In the genomic region with DNA sequence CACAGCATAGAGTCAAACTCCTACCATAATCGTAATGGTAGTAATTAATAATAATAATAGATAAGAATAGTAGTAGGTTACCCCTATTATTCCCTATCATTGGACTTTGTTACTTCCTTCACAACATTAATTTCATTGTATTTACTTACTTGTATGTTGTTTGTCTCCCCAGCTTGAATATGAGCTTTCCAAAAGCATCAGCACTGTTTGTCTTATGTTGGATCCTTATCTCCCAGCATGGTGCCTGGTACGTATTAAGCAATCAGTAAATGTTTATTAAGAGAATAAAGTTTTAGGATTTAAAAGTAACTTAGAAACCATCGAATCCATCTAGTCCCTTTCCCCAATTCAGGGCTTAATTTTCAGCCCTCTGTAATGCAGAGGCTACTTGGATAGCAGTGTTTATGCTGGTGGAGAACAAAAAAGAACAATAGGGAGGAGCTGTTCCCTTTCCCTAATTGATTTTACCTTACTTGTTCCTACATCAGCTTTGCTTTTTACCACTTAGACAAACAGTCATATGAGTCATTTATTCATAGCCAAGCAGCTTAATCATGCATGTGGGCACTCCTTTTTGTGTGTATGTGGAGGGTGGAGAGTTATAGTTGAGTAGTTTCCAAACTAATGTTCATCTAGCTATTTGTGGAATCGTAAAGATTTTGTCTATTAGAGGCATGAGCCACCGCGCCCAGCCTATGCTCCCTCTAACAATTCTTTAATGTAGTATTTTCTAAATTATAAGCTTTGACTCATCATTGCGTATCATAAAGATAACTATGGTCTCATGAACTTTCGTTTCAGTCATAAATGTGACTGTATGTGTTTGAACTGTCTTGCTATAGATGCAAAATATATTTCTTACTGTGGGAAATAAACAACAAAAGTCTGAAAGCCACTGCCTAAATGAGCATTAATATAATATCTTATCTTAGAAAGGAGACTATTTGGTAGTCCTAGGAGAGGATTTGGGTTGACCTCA, we compare ENCODE assay signal across 12 cellular contexts. TPM values are rescaled to one million over a fixed set of nuclear protein-coding genes. Genes with fewer than 3 reads are reported as not detected.
DNase-seq lines count a peak whose midpoint lies in the region; ATAC-seq, FAIRE-seq and TF ChIP-seq lines count a peak whose summit lies in the region.
"Had no signal": no experiment of that assay in that cellular context is flagged by ENCODE, and none has a peak within 500 bp of the region (broad histone marks: within the 10 kb centered on the region; RNA-seq: fewer than 3 reads in every experiment).

No MANE protein-coding gene starts in this region.

- H3K9me1 ChIP-seq in endothelial cell of umbilical vein (replicated peaks; ENCODE audit: control insufficient read depth, extremely low read depth, insufficient read depth, low read length): no peaks in the 10 kb centered on the region

- H3K27ac ChIP-seq in endothelial cell of umbilical vein (ENCODE audit: insufficient read depth, low read depth, low read length): no peak overlapping the region

- ATAC-seq in natural killer cell (no peak), GM19324 (IDR thresholded peaks at IDR 0.05; ENCODE audit: low FRiP score, unreplicated experiment) (no peak)

- no peak overlapping the region for H3K4me3 ChIP-seq in endothelial cell of umbilical vein (replicated peaks in 1 of 3; ENCODE audit: insufficient read depth in 1 of 3, low read depth in 1 of 3, low read length in 3 of 3)

- CTCF ChIA-PET in endothelial cell of umbilical vein (lab: Charles Lee): interaction anchor here (1.3 to 3.0 kb wide), 4 partner anchors 11 to 331 kb away, joined by 3 to 17 read pairs (median 3); no protein-coding TSS in a partner anchor

- H3K4me1 ChIP-seq in endothelial cell of umbilical vein (ENCODE audit: control insufficient read depth, extremely low read depth, insufficient read depth, low read length): no peaks in the 10 kb centered on the region

- no peak overlapping the region for H3K4me2 ChIP-seq in endothelial cell of umbilical vein (ENCODE audit: insufficient read depth, low read length)

- peak overlapping the region; percentile 5 for H3K27ac Mint-ChIP-seq in osteocyte (ENCODE audit: unreplicated experiment)
- H3K27ac Mint-ChIP-seq in natural killer cell: no peak overlapping the region

- no peaks in the 10 kb centered on the region for H3K27me3 ChIP-seq in endothelial cell of umbilical vein (ENCODE audit: control insufficient read depth in 2 of 2, insufficient read depth in 2 of 2, low read length in 2 of 2)

- DNase-seq in EH (ENCODE audit: low read depth): peak; percentile 86
- DNase-seq in NCI-H69 (lab: John Stamatoyannopoulos, UW): peak; percentile 55
- DNase-seq in endothelial cell of umbilical vein (ENCODE audit: low read depth, low spot score): no peak
- no peak for DNase-seq in osteocyte (ENCODE audit: extremely low spot score, unreplicated experiment)
- DNase-seq in natural killer cell: no peak
- no peak for DNase-seq in stimulated activated CD4-positive, alpha-beta T cell treated with anti-CD3 and anti-CD28 coated beads, Interleukin-2, amount 100 ng/mL, for 24 hours
- no peak for DNase-seq in GM19240 (ENCODE audit: insufficient read length, low spot score)
- DNase-seq: DMS 273 treated with DMSO at 0.1 percent for 48 hours, NCI-H345, nucleus accumbens had no signal

- H3K9ac ChIP-seq in endothelial cell of umbilical vein (replicated peaks; ENCODE audit: extremely low read depth, insufficient read depth, low read length): no peak overlapping the region

- no peaks in the 10 kb centered on the region for H3K9me3 ChIP-seq in endothelial cell of umbilical vein (replicated peaks; ENCODE audit: control insufficient read depth, insufficient read depth, low read length)

- H3K36me3 Mint-ChIP-seq in osteocyte (ENCODE audit: unreplicated experiment) (peaks cover 5% of the 10 kb centered on the region), natural killer cell (no peaks in the 10 kb centered on the region)

- dilution Hi-C loops in endothelial cell of umbilical vein (cut with MboI; ENCODE audit: extremely low pct_ligation_motif_present, low sequenced_read_pairs): no loop called here

- H3K4me1 Mint-ChIP-seq in osteocyte (ENCODE audit: unreplicated experiment) (peaks cover 12% of the 10 kb centered on the region), natural killer cell (no peaks in the 10 kb centered on the region)

- no peak overlapping the region for H3K4me3 Mint-ChIP-seq in osteocyte (ENCODE audit: unreplicated experiment)
- H3K4me3 Mint-ChIP-seq in natural killer cell: no peak overlapping the region

- no peaks in the 10 kb centered on the region for H3K79me2 ChIP-seq in endothelial cell of umbilical vein (ENCODE audit: control insufficient read depth, insufficient read depth, low read length)

- no peaks in the 10 kb centered on the region for H4K20me1 ChIP-seq in endothelial cell of umbilical vein (replicated peaks; ENCODE audit: control insufficient read depth, extremely low read depth, insufficient read depth, low read length)

- no peaks in the 10 kb centered on the region for H3K9me3 Mint-ChIP-seq in osteocyte (ENCODE audit: unreplicated experiment)
- no peaks in the 10 kb centered on the region for H3K9me3 Mint-ChIP-seq in natural killer cell

- BruUV-seq in endothelial cell of umbilical vein (replicated peaks; lab: Mats Ljungman, UMichigan): no TSS peak

- H3K36me3 ChIP-seq in endothelial cell of umbilical vein (ENCODE audit: control insufficient read depth in 2 of 2, extremely low read depth in 1 of 2, insufficient read depth in 2 of 2, low read length in 2 of 2): no peaks in the 10 kb centered on the region

- POLR2A ChIA-PET in endothelial cell of umbilical vein (lab: Charles Lee): no interaction called here

- TF ChIP-seq CTCF in endothelial cell of umbilical vein (IDR thresholded peaks at IDR 0.05; ENCODE audit: extremely low read depth in 1 of 2, insufficient read depth in 1 of 2, low read depth in 1 of 2, low read length in 2 of 2) (no peak), osteocyte (IDR thresholded peaks at IDR 0.05) (no peak), natural killer cell (IDR thresholded peaks at IDR 0.05) (no peak)

- FAIRE-seq in endothelial cell of umbilical vein (lab: Jason Lieb, UNC): peak; percentile 73
- FAIRE-seq: colon had no signal

- no peak overlapping the region for H2AFZ ChIP-seq in endothelial cell of umbilical vein (ENCODE audit: low read depth, low read length)

- intact Hi-C loops in endothelial cell of umbilical vein (cut with micrococcal nuclease): no loop called here
- intact Hi-C loops in natural killer cell (cut with micrococcal nuclease): no loop called here

- H3K27me3 Mint-ChIP-seq in osteocyte (ENCODE audit: unreplicated experiment) (no peaks in the 10 kb centered on the region), natural killer cell (ENCODE audit: low read depth in 2 of 2) (no peaks in the 10 kb centered on the region)

- TF ChIP-seq POLR2A in endothelial cell of umbilical vein (IDR thresholded peaks at IDR 0.05; ENCODE audit: low read depth, low read length): no peak

TF ChIP-seq in endothelial cell of umbilical vein, 7 proteins besides CTCF, POLR2A, EP300 and RAD21:
- TF ChIP-seq, protein P1, sequence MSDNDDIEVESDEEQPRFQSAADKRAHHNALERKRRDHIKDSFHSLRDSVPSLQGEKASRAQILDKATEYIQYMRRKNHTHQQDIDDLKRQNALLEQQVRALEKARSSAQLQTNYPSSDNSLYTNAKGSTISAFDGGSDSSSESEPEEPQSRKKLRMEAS (IDR thresholded peaks at IDR 0.05; ENCODE audit: insufficient read depth, insufficient read length): no peak
- peak; percentile 52 for TF ChIP-seq FOS (IDR thresholded peaks at IDR 0.05; ENCODE audit: borderline replicate concordance, insufficient read depth, low read length)
- TF ChIP-seq POLR2AphosphoS5 (IDR thresholded peaks at IDR 0.05; ENCODE audit: insufficient read depth, low read depth, low read length): no peak

RNA-seq across cellular contexts. Expression of gene DR1, which starts 20.9 kb away (rescaled TPM):
- total RNA-seq in endothelial cell of umbilical vein: 49.4 and 52.2 TPM in 2 replicates
- polyA plus RNA-seq in endothelial cell of umbilical vein: 9.1 and 11.7 TPM in 2 replicates
- polyA plus RNA-seq in endothelial cell of umbilical vein (2011; cell fraction: cytosol; rRNA removed): 20.7 and 20.8 TPM in 2 replicates
- polyA plus RNA-seq in endothelial cell of umbilical vein (2011; cell fraction: nucleus; rRNA removed): 10.1 and 13.6 TPM in 2 replicates
- polyA plus RNA-seq in endothelial cell of umbilical vein (2012): 27.8 and 40.9 TPM in 2 replicates
- 24.6 and 28.0 TPM in 2 replicates for polyA minus RNA-seq in endothelial cell of umbilical vein
- polyA minus RNA-seq in endothelial cell of umbilical vein (2011; cell fraction: cytosol; rRNA and poly(A)+ RNA removed): 48.9 TPM
- polyA minus RNA-seq in endothelial cell of umbilical vein (2011; cell fraction: nucleus; rRNA and poly(A)+ RNA removed): 13.8 and 20.2 TPM in 2 replicates
- 60.9 and 61.7 TPM in 2 replicates for total RNA-seq in osteocyte
- total RNA-seq in natural killer cell: 10 to 100 TPM; 84.3 to 91.4 (median 85.3) TPM

Comparison
In these comparisons a context has a peak if more than half of its experiments do, and no peak if none do; other contexts are left out.
1. DNase-seq: peak in EH (single experiment) and NCI-H69 (single experiment); none in endothelial cell of umbilical vein (single experiment), osteocyte (single experiment), natural killer cell (single experiment), stimulated activated CD4-positive, alpha-beta T cell treated with anti-CD3 and anti-CD28 coated beads, Interleukin-2, amount 100 ng/mL, for 24 hours (0 of 2) and GM19240 (single experiment).